1 cellular context compared by ENCODE assay signal in genomic region chr9:93092171-93092991, GRCh38.
TF ChIP-seq lines count a peak whose summit lies in the region.

No MANE protein-coding gene starts in this region.

TF ChIP-seq in A549, 52 proteins besides CTCF, POLR2A, EP300 and RAD21 (continued from another document):
- TF ChIP-seq EHF (CRISPR knock-in tag; IDR thresholded peaks at IDR 0.05), result no peak
- TF ChIP-seq, protein P1, sequence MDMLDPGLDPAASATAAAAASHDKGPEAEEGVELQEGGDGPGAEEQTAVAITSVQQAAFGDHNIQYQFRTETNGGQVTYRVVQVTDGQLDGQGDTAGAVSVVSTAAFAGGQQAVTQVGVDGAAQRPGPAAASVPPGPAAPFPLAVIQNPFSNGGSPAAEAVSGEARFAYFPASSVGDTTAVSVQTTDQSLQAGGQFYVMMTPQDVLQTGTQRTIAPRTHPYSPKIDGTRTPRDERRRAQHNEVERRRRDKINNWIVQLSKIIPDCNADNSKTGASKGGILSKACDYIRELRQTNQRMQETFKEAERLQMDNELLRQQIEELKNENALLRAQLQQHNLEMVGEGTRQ (IDR thresholded peaks at IDR 0.05), result no peak
- TF ChIP-seq TFCP2L1 (CRISPR knock-in tag; IDR thresholded peaks at IDR 0.05), result no peak
- no peak for TF ChIP-seq FOXS1 (CRISPR knock-in tag; IDR thresholded peaks at IDR 0.05)
- TF ChIP-seq CHD2 (IDR thresholded peaks at IDR 0.05; ENCODE audit: low read length, partially characterized antibody), result no peak
- no peak for TF ChIP-seq CEBPB (IDR thresholded peaks at IDR 0.05)
